27 cellular contexts compared by ENCODE assay signal in genomic region chr2:101096619-101097142, GRCh38.
"Had no signal": no experiment of that assay in that cellular context is flagged by ENCODE, and none has a peak within 500 bp of the region (broad histone marks: within the 10 kb centered on the region; RNA-seq: fewer than 3 reads in every experiment).

No MANE protein-coding gene starts in this region.

- H3K4me3 Mint-ChIP-seq: effector memory CD8-positive, alpha-beta T cell; immature natural killer cell; memory B cell; naive B cell; nephron; neural progenitor cell; stimulated activated naive CD8-positive, alpha-beta T cell treated with anti-CD3 and anti-CD28 coated beads, Interleukin-15, Interleukin-2, amounts not matched to agents 100 ng/mL and 50 ng/mL, for 24 hours had no signal

- H3K36me3 ChIP-seq: esophagus squamous epithelium, neural progenitor cell, spleen, thoracic aorta, tibial nerve, upper lobe of left lung had no signal

- H3K27ac Mint-ChIP-seq: effector memory CD8-positive, alpha-beta T cell; immature natural killer cell; memory B cell; naive B cell; nephron; neural progenitor cell; stimulated activated naive B cell treated with anti-CD40 and anti-IgM and Interleukin-4, amounts not matched to agents 10 μg/mL and 1 μg/mL and 100 μg/mL, for 72 hours; stimulated activated naive CD8-positive, alpha-beta T cell treated with anti-CD3 and anti-CD28 coated beads, Interleukin-15, Interleukin-2, amounts not matched to agents 100 ng/mL and 50 ng/mL, for 24 hours had no signal

- ATAC-seq: effector memory CD8-positive, alpha-beta T cell; left colon; mucosa of descending colon; right cardiac atrium; stimulated activated naive B cell treated with anti-CD40 and anti-IgM and Interleukin-4, amounts not matched to agents 10 μg/mL and 1 μg/mL and 100 μg/mL, for 72 hours had no signal

- H3K27me3 ChIP-seq: esophagus squamous epithelium, neural progenitor cell, spleen, tibial nerve, upper lobe of left lung had no signal

- H3K4me1 Mint-ChIP-seq: immature natural killer cell, naive B cell, nephron, neural progenitor cell had no signal

- DNase-seq: cortex of kidney; effector memory CD8-positive, alpha-beta T cell; erythroblast; esophagus squamous epithelium; foreskin melanocyte; hypothalamus; immature natural killer cell; islet precursor cell; kidney glomerular epithelial cell; left colon; mucosa of descending colon; naive B cell; psoas muscle; right cardiac atrium; spleen; stimulated activated CD4-positive, alpha-beta T cell treated with anti-CD3 and anti-CD28 coated beads, Interleukin-4, amount 100 ng/mL, for 4 hours; stimulated activated naive B cell treated with anti-CD40 and anti-IgM and Interleukin-4, amounts not matched to agents 10 μg/mL and 1 μg/mL and 100 μg/mL, for 72 hours; upper lobe of left lung had no signal

- H3K4me1 ChIP-seq: esophagus squamous epithelium, neural progenitor cell, parathyroid adenoma, tibial nerve had no signal

- H3K27ac ChIP-seq: esophagus squamous epithelium, neural progenitor cell, parathyroid adenoma, psoas muscle, skin epidermis, spleen, thoracic aorta, tibial nerve, upper lobe of left lung had no signal

- H3K4me3 ChIP-seq: esophagus squamous epithelium, lung, mucosa of descending colon, neural progenitor cell, psoas muscle, skin epidermis, spleen, thoracic aorta, tibial nerve, upper lobe of left lung had no signal

- H3K9me3 ChIP-seq: esophagus squamous epithelium, mucosa of descending colon, thoracic aorta had no signal
